In the genomic region with DNA sequence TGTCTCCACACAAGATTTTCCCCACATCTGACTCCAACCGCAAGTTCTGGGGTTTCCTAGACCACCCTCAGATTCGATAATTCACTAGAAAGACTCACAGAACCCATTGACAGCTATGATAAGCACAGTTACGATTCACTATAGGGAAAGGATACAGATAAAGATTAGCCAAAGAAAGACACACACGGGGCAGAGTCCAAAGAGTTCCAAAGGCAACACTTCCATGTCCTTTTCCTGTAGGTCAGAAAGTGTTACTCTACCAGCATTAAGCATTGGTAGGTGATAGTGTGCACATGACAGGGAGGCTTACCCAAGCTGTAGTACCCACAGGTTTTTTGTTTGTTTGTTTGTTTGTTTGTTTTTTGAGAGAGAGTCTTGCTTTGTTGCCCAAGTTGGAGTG, we compare ENCODE assay signal across 30 cellular contexts.
"Had no signal": no experiment of that assay in that cellular context is flagged by ENCODE, and none has a peak within 500 bp of the region (broad histone marks: within the 10 kb centered on the region; RNA-seq: fewer than 3 reads in every experiment).

No MANE protein-coding gene starts in this region.

- H3K27me3 ChIP-seq: breast epithelium, heart left ventricle, ovary, stomach, suprapubic skin, tibial artery had no signal

- H3K36me3 Mint-ChIP-seq: naive thymus-derived CD4-positive, alpha-beta T cell had no signal

- FAIRE-seq: colon, endometrium had no signal

- H3K9me3 ChIP-seq: breast epithelium, heart left ventricle, ovary, stomach, suprapubic skin, tibial artery had no signal

- H3K36me3 ChIP-seq: breast epithelium, ovary had no signal

- H3K4me3 ChIP-seq: breast epithelium, heart left ventricle, ovary, skin epidermis, stomach, suprapubic skin, tibial artery had no signal

- ATAC-seq: activated CD8-positive, alpha-beta T cell treated with anti-CD3 and anti-CD28 coated beads for 36 hours; activated T-cell treated with anti-CD3 and anti-CD28 coated beads, Interleukin-2, amount 50 U/mL, for 4 hours; activated T-helper 17 cell treated with anti-CD3 and anti-CD28 coated beads, Interleukin-2, amount 50 U/mL, for 72 hours; heart left ventricle; left ventricle myocardium superior; naive thymus-derived CD4-positive, alpha-beta T cell; sciatic nerve had no signal

- DNase-seq: activated B cell treated with CpG ODN at 0.5 μM for 24 hours; activated CD4-positive, alpha-beta T cell treated with anti-CD3 and anti-CD28 coated beads, Interleukin-2, amount 50 U/mL, for 1 hour; activated CD8-positive, alpha-beta T cell treated with anti-CD3 and anti-CD28 coated beads for 36 hours; activated gamma-delta T cell treated with Interleukin-2 at 50 U/mL for 16 hours; activated naive CD4-positive, alpha-beta T cell treated with anti-CD3 and anti-CD28 coated beads, Interleukin-2, amount 50 U/mL, for 16 hours; activated T-cell treated with anti-CD3 and anti-CD28 coated beads, Interleukin-2, amount 50 U/mL, for 4 hours; amniotic stem cell; central memory CD4-positive, alpha-beta T cell; effector CD4-positive, alpha-beta T cell; heart left ventricle; left ventricle myocardium superior; mammary epithelial cell; naive thymus-derived CD4-positive, alpha-beta T cell; ovary; stimulated activated CD4-positive, alpha-beta T cell treated with anti-CD3 and anti-CD28 coated beads, Interleukin-1b, Interleukin-23, amount 100 ng/mL, for 48 hours; stimulated activated CD4-positive, alpha-beta T cell treated with anti-CD3 and anti-CD28 coated beads, Interleukin-4, amount 100 ng/mL, for 4 hours; stimulated activated naive B cell treated with anti-CD40 and anti-IgM and Interleukin-4, amounts not matched to agents 10 μg/mL and 1 μg/mL and 100 μg/mL, for 72 hours; stomach; T-helper 1 cell; tibial artery had no signal

- H3K27ac ChIP-seq: breast epithelium, ovary, stomach, suprapubic skin, tibial artery had no signal

- H3K9me3 Mint-ChIP-seq: activated B cell treated with CpG ODN at 0.5 μM for 24 hours; activated CD8-positive, alpha-beta T cell treated with anti-CD3 and anti-CD28 coated beads for 36 hours; activated T-cell treated with anti-CD3 and anti-CD28 coated beads, Interleukin-2, amount 50 U/mL, for 4 hours; activated T-helper 17 cell treated with anti-CD3 and anti-CD28 coated beads, Interleukin-2, amount 50 U/mL, for 72 hours; mesothelial cell of epicardium; stimulated activated naive B cell treated with anti-CD40 and anti-IgM and Interleukin-4, amounts not matched to agents 10 μg/mL and 1 μg/mL and 100 μg/mL, for 72 hours; T-helper 2 cell treated with Interferon-gamma antibody and Interleukin-4, amounts not matched to agents 5 μg/mL and 100 μg/mL, for 36 hours had no signal

- H3K4me3 Mint-ChIP-seq: activated B cell treated with CpG ODN at 0.5 μM for 24 hours; activated CD8-positive, alpha-beta T cell treated with anti-CD3 and anti-CD28 coated beads for 36 hours; activated T-cell treated with anti-CD3 and anti-CD28 coated beads, Interleukin-2, amount 50 U/mL, for 4 hours; activated T-helper 17 cell treated with anti-CD3 and anti-CD28 coated beads, Interleukin-2, amount 50 U/mL, for 72 hours; mesothelial cell of epicardium; naive thymus-derived CD4-positive, alpha-beta T cell; stimulated activated naive B cell treated with anti-CD40 and anti-IgM and Interleukin-4, amounts not matched to agents 10 μg/mL and 1 μg/mL and 100 μg/mL, for 72 hours; T-helper 2 cell treated with Interferon-gamma antibody and Interleukin-4, amounts not matched to agents 5 μg/mL and 100 μg/mL, for 36 hours had no signal

- H3K27me3 Mint-ChIP-seq: activated B cell treated with CpG ODN at 0.5 μM for 24 hours; activated CD8-positive, alpha-beta T cell treated with anti-CD3 and anti-CD28 coated beads for 36 hours; activated T-helper 17 cell treated with anti-CD3 and anti-CD28 coated beads, Interleukin-2, amount 50 U/mL, for 72 hours; progenitor cell of endocrine pancreas; stimulated activated naive B cell treated with anti-CD40 and anti-IgM and Interleukin-4, amounts not matched to agents 10 μg/mL and 1 μg/mL and 100 μg/mL, for 72 hours had no signal

- H3K4me1 Mint-ChIP-seq: activated B cell treated with CpG ODN at 0.5 μM for 24 hours; activated T-helper 17 cell treated with anti-CD3 and anti-CD28 coated beads, Interleukin-2, amount 50 U/mL, for 72 hours had no signal

- H3K27ac Mint-ChIP-seq: activated B cell treated with CpG ODN at 0.5 μM for 24 hours; activated CD8-positive, alpha-beta T cell treated with anti-CD3 and anti-CD28 coated beads for 36 hours; activated T-helper 17 cell treated with anti-CD3 and anti-CD28 coated beads, Interleukin-2, amount 50 U/mL, for 72 hours; mesothelial cell of epicardium; naive thymus-derived CD4-positive, alpha-beta T cell; progenitor cell of endocrine pancreas; stimulated activated naive B cell treated with anti-CD40 and anti-IgM and Interleukin-4, amounts not matched to agents 10 μg/mL and 1 μg/mL and 100 μg/mL, for 72 hours; T-helper 2 cell treated with Interferon-gamma antibody and Interleukin-4, amounts not matched to agents 5 μg/mL and 100 μg/mL, for 36 hours had no signal
